In the genomic region with DNA sequence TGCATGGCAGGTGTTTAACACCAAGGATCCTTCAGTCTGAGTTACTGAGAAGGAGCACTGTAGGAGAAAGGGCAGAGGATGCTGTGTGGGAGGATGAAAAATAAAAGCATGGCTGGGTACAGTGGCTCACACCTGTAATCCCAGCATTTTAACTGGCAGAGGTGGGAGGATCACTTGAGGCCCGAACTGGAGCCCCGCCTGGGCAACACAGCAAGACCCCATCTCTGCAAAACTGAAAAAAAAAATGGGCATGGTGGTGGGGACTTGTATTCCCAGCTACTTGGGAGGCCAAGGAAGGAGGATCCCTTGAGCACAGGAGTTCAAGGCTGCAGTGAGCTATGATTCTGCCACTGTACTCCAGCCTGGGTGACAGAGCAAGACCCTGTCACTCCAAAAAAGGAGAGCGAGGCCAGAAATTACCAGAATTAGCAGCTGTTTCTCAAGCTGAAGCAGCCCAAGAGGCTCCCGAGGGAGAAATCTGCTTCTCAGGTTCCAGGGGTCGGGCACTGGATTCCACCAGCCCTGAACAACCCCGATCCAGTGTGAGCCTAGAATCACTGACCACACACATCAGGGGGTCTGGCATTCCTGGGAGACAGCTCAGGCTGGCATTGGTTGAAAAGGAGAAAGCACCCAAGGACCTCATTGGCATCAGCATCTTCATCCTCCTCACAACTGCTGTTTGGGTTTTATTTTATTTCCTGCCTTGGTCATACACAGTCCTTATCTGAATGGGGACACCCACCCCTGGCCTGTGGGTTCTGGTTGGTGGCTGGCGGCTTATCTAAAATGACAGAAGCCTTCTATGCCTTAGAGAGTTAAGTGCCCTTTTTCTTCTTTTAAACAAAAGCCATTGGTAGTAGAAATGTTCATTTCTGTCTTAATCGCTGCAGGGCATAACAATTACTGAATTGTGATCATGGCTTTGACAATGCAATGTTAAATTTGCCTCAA, we compare ENCODE assay signal across 17 cellular contexts.
DNase-seq lines count a peak whose midpoint lies in the region; ATAC-seq and TF ChIP-seq lines count a peak whose summit lies in the region.
"Had no signal": no experiment of that assay in that cellular context is flagged by ENCODE, and none has a peak within 500 bp of the region (broad histone marks: within the 10 kb centered on the region; RNA-seq: fewer than 3 reads in every experiment).

No MANE protein-coding gene starts in this region.

- in situ Hi-C loops in KBM-7 (cut with MboI; ENCODE audit: low pct_unique_long_range_greater_than_20kb, low sequenced_read_pairs) = no loop called here

- TF ChIP-seq CTCF in body of pancreas (IDR thresholded peaks at IDR 0.05) = no peak

- intact Hi-C loops in right cardiac atrium (cut with DNase I) (no loop called here), body of pancreas (cut with DNase I) (no loop called here)

- no peaks in the 10 kb centered on the region for H3K36me3 ChIP-seq in body of pancreas (replicated peaks in 1 of 2; ENCODE audit: insufficient read depth in 1 of 2, low read depth in 2 of 2)

- H3K4me1 ChIP-seq in right cardiac atrium (ENCODE audit: control insufficient read depth, insufficient read depth, low read length) (no peaks in the 10 kb centered on the region), body of pancreas (no peaks in the 10 kb centered on the region)

- H3K27ac ChIP-seq in right cardiac atrium (ENCODE audit: low read length) = no peak overlapping the region
- no peak overlapping the region for H3K27ac ChIP-seq in body of pancreas
- H3K27ac ChIP-seq: C4-2B had no signal

- H3K27me3 ChIP-seq in right cardiac atrium (ENCODE audit: control insufficient read depth, insufficient read depth) = no peaks in the 10 kb centered on the region
- H3K27me3 ChIP-seq in body of pancreas = no peaks in the 10 kb centered on the region

- H3K4me3 ChIP-seq in right cardiac atrium (ENCODE audit: low read length) (no peak overlapping the region), body of pancreas (no peak overlapping the region)

- TF ChIP-seq POLR2A in erythroblast (IDR thresholded peaks at IDR 0.05; ENCODE audit: low read length) = peak; percentile 59
- no peak for TF ChIP-seq POLR2A in body of pancreas (IDR thresholded peaks at IDR 0.05)

- no peak for ATAC-seq in GM21526 (IDR thresholded peaks at IDR 0.05; ENCODE audit: low FRiP score, unreplicated experiment)
- ATAC-seq in right cardiac atrium = no peak
- no peak for ATAC-seq in body of pancreas
- ATAC-seq: activated CD8-positive, alpha-beta T cell treated with anti-CD3 and anti-CD28 coated beads for 36 hours; left lobe of liver had no signal

- WGBS in right cardiac atrium = 80% methylated on average over 8 of the region's 8 CpGs
- WGBS in body of pancreas, 2 donors = 76 to 77% methylated on average over 6 to 8 of the region's 8 CpGs

- DNase-seq in A172 (ENCODE audit: low spot score) = peak; percentile 49
- DNase-seq in HUDEP-2 (lab: John Stamatoyannopoulos, UW; ENCODE audit: unreplicated experiment in 76 of 76) = peak; percentile 5 to 90 (median 76)
- peak; percentile 66 for DNase-seq in UCSD-AML1 (lab: John Stamatoyannopoulos, UW; ENCODE audit: unreplicated experiment)
- DNase-seq in erythroblast (lab: John Stamatoyannopoulos, UW) = peak; percentile 90 to 94
- no peak for DNase-seq in right cardiac atrium
- no peak for DNase-seq in KBM-7
- no peak for DNase-seq in body of pancreas
- DNase-seq: activated CD4-positive, CD25-positive, alpha-beta regulatory T cell; activated CD8-positive, alpha-beta T cell treated with anti-CD3 and anti-CD28 coated beads for 36 hours; activated gamma-delta T cell treated with Interleukin-2 at 50 U/mL for 16 hours; activated T-cell treated with anti-CD3 and anti-CD28 coated beads for 4 hours; KG1; NCI-H1694 treated with DMSO at 0.1 percent for 48 hours; NCI-H345 had no signal

- H3K9me3 ChIP-seq in right cardiac atrium (ENCODE audit: control insufficient read depth, low read length) = no peaks in the 10 kb centered on the region
- H3K9me3 ChIP-seq in body of pancreas = no peaks in the 10 kb centered on the region

Comparison
In these comparisons a context has a peak if more than half of its experiments do, and no peak if none do; other contexts are left out.
1. DNase-seq: peak in A172 (single experiment), HUDEP-2 (76 of 76), UCSD-AML1 (single experiment) and erythroblast (2 of 2); none in right cardiac atrium (0 of 3), KBM-7 (single experiment) and body of pancreas (0 of 4).